8 cellular contexts compared by ENCODE assay signal in genomic region chrX:7170903-7171302, GRCh38. TPM values are rescaled to one million over a fixed set of nuclear protein-coding genes. Genes with fewer than 3 reads are reported as not detected.
DNase-seq lines count a peak whose midpoint lies in the region; ATAC-seq and TF ChIP-seq lines count a peak whose summit lies in the region.

No MANE protein-coding gene starts in this region.

- ATAC-seq in GM18858 (IDR thresholded peaks at IDR 0.05; ENCODE audit: unreplicated experiment) (peak; percentile 62), RWPE2 (ENCODE audit: low read depth) (no peak), gastrocnemius medialis (no peak)

- H3K4me1 ChIP-seq in RWPE2 (ENCODE audit: insufficient read depth, poor library complexity, severe bottlenecking) = no peaks in the 10 kb centered on the region
- no peaks in the 10 kb centered on the region for H3K4me1 ChIP-seq in gastrocnemius medialis

- no peak for TF ChIP-seq POLR2A in gastrocnemius medialis (IDR thresholded peaks at IDR 0.05)

- intact Hi-C loops in gastrocnemius medialis (cut with DNase I; ENCODE audit: low total_unique reads) = no loop called here

- H3K27ac ChIP-seq in RWPE2 (ENCODE audit: poor library complexity, severe bottlenecking) (no peak overlapping the region), gastrocnemius medialis (no peak overlapping the region)

- H3K4me1 Mint-ChIP-seq in osteocyte (ENCODE audit: unreplicated experiment) = peaks cover 4% of the 10 kb centered on the region

- in situ Hi-C loops in astrocyte of the spinal cord (cut with HindIII; ENCODE audit: low sequenced_read_pairs) (no loop called here), gastrocnemius medialis (cut with MboI; ENCODE audit: low sequenced_read_pairs in 4 of 4) (no loop called here)

- H3K36me3 ChIP-seq in RWPE2 (ENCODE audit: low read depth) = no peaks in the 10 kb centered on the region
- H3K36me3 ChIP-seq in gastrocnemius medialis = no peaks in the 10 kb centered on the region

- no peak overlapping the region for H3K4me3 ChIP-seq in RWPE2 (ENCODE audit: severe bottlenecking)
- no peak overlapping the region for H3K4me3 ChIP-seq in astrocyte of the spinal cord (ENCODE audit: low read depth, low read length)
- H3K4me3 ChIP-seq in gastrocnemius medialis = no peak overlapping the region

- H3K9me3 ChIP-seq in RWPE2 (ENCODE audit: severe bottlenecking) (no peaks in the 10 kb centered on the region), gastrocnemius medialis (no peaks in the 10 kb centered on the region)

- no peaks in the 10 kb centered on the region for H3K9me3 Mint-ChIP-seq in osteocyte (ENCODE audit: unreplicated experiment)

- H3K27ac Mint-ChIP-seq in osteocyte (ENCODE audit: unreplicated experiment) = no peak overlapping the region

- TF ChIP-seq CTCF in RWPE2 (IDR thresholded peaks at IDR 0.05; ENCODE audit: poor library complexity, severe bottlenecking) (peak; percentile 16), astrocyte of the spinal cord (IDR thresholded peaks at IDR 0.05; ENCODE audit: low read depth, low read length) (peak; percentile 37), osteocyte (IDR thresholded peaks at IDR 0.05) (peak; percentile 32), gastrocnemius medialis (IDR thresholded peaks at IDR 0.05 in 4 of 5, conservative IDR thresholded peaks at IDR 0.05 in 1 of 5) (no peak)

- DNase-seq in RWPE2 (ENCODE audit: low spot score) (no peak), astrocyte of the spinal cord (ENCODE audit: low read depth, low spot score) (no peak), osteocyte (ENCODE audit: extremely low spot score, unreplicated experiment) (no peak), retina (no peak), gastrocnemius medialis (no peak), NCI-H2107 treated with DMSO at 0.1 percent for 48 hours (lab: John Stamatoyannopoulos, UW; ENCODE audit: unreplicated experiment) (no peak), SKM-1 (lab: John Stamatoyannopoulos, UW; ENCODE audit: unreplicated experiment) (no peak)

- no peaks in the 10 kb centered on the region for H3K27me3 ChIP-seq in RWPE2 (ENCODE audit: insufficient read depth, poor library complexity, severe bottlenecking)
- H3K27me3 ChIP-seq in gastrocnemius medialis = no peaks in the 10 kb centered on the region

- no peak overlapping the region for H3K4me3 Mint-ChIP-seq in osteocyte (ENCODE audit: unreplicated experiment)

- no peaks in the 10 kb centered on the region for H3K27me3 Mint-ChIP-seq in osteocyte (ENCODE audit: unreplicated experiment)

- H3K36me3 Mint-ChIP-seq in osteocyte (ENCODE audit: unreplicated experiment) = no peaks in the 10 kb centered on the region

RNA-seq across cellular contexts. Expression of gene PUDP, which starts 22.9 kb away (rescaled TPM):
- total RNA-seq in osteocyte (18.4 and 21.9 TPM in 2 replicates), gastrocnemius medialis (10 to 100 TPM in 3 of 4 donors, 1 to 10 TPM in 1; 7.2 to 31.2 (median 22.8) TPM)

RNA-seq across cellular contexts. Expression of gene STS, which starts 23.4 kb away (rescaled TPM):
- total RNA-seq in osteocyte = 13.3 and 13.5 TPM in 2 replicates
- total RNA-seq in gastrocnemius medialis = 1 to 10 TPM; 1.7 to 6.7 (median 4.4) TPM

Comparison
In these comparisons a context has a peak if more than half of its experiments do, and no peak if none do; other contexts are left out.
1. CTCF ChIP-seq: peak in RWPE2 (single experiment), astrocyte of the spinal cord (single experiment) and osteocyte (single experiment); none in gastrocnemius medialis (0 of 5).